ENCODE assay signal across 8 cellular contexts in the genomic region with DNA sequence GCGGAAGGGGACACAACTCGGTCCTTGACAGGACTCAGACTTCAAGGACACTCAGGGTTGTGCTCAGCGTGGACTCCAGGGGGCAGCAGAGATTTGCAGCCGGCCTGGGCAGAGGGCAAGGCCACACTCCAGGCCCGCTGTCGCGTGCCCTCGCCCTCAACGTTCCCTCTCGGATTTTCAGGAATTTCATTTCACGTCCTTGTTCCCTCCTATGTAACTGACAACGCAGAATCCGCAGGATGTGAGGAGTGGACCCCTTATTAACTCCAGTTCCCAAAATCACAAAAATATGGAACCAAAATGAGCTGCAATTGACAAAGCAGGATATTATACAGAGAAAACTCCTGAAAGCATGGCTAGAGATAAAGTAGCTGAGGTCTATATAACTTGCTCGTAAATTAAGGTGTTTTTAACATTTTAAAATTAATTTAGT. TPM values are rescaled to one million over a fixed set of nuclear protein-coding genes. Genes with fewer than 3 reads are reported as not detected.
A peak's percentile ranks its signal among the peaks of the same experiment; 100 is the strongest.
DNase-seq lines count a peak whose midpoint lies in the region; ATAC-seq and TF ChIP-seq lines count a peak whose summit lies in the region.

No MANE protein-coding gene starts in this region.

- no peaks in the 10 kb centered on the region for H3K79me2 ChIP-seq in fibroblast of lung (ENCODE audit: control insufficient read depth, insufficient read depth, low read length)

- DNase-seq in Calu3 (peak; percentile 81), OCI-M1 (lab: John Stamatoyannopoulos, UW) (peak; percentile 91), fibroblast of lung (ENCODE audit: low read depth in 2 of 2) (peak; percentile 41 to 65), neuronal stem cell (ENCODE audit: low spot score) (peak; percentile 38), thoracic aorta (ENCODE audit: low spot score) (no peak)
- DNase-seq in activated T-cell treated with anti-CD3 and anti-CD28 coated beads, Interleukin-2, amount 50 U/mL, for 1 hour: peak; percentile 68

- H3K4me2 ChIP-seq in fibroblast of lung (ENCODE audit: extremely low read depth, insufficient read depth, low read length): no peak overlapping the region
- H3K4me2 ChIP-seq in neuronal stem cell (ENCODE audit: insufficient read depth, low read length, poor library complexity, severe bottlenecking): no peak overlapping the region

- H3K4me3 ChIP-seq in fibroblast of lung (replicated peaks in 1 of 4; ENCODE audit: control extremely low read depth in 1 of 4, insufficient read depth in 1 of 4, low read depth in 3 of 4, low read length in 4 of 4): no peak overlapping the region
- no peak overlapping the region for H3K4me3 ChIP-seq in neuronal stem cell (ENCODE audit: low read length in 2 of 2)
- no peak overlapping the region for H3K4me3 ChIP-seq in thoracic aorta

- TF ChIP-seq CTCF in Calu3 (IDR thresholded peaks at IDR 0.05; ENCODE audit: unreplicated experiment) (peak; percentile 68), fibroblast of lung (conservative IDR thresholded peaks at IDR 0.05 in 1 of 2, IDR thresholded peaks at IDR 0.05 in 1 of 2; ENCODE audit: low read depth in 1 of 2, low read length in 2 of 2) (peak; percentile 92 to 97), thoracic aorta (IDR thresholded peaks at IDR 0.05) (peak; percentile 85)

- H3K27me3 ChIP-seq in fibroblast of lung (ENCODE audit: control insufficient read depth, insufficient read depth, low read length): peaks cover 5% of the 10 kb centered on the region
- peaks cover 2 to 20% (median 2%) of the 10 kb centered on the region in 3 experiments for H3K27me3 ChIP-seq in neuronal stem cell (ENCODE audit: control insufficient read depth in 3 of 3, insufficient read depth in 3 of 3, low read depth in 1 of 3, low read length in 3 of 3)
- no peaks in the 10 kb centered on the region for H3K27me3 ChIP-seq in thoracic aorta (replicated peaks; ENCODE audit: insufficient read depth)

- WGBS in neuronal stem cell (ENCODE audit: extremely low coverage in 2 of 2, insufficient read length in 2 of 2, insufficient replicate concordance in 1 of 2), 2 donors: no CpG with 5 or more reads among the region's 14 CpGs

- CTCF ChIA-PET in Calu3 (lab: Charles Lee): interaction anchor here (0.6 to 2.0 kb wide), 8 partner anchors 15 to 470 kb away, joined by 3 to 18 read pairs (median 5); no protein-coding TSS in a partner anchor

- no peak overlapping the region for H3K23ac ChIP-seq in neuronal stem cell (ENCODE audit: low read depth, low read length, poor library complexity)

- H3K27ac Mint-ChIP-seq in Calu3 (ENCODE audit: unreplicated experiment): no peak overlapping the region

- H2AFZ ChIP-seq in fibroblast of lung (ENCODE audit: low read length) (peak overlapping the region; percentile 82), neuronal stem cell (ENCODE audit: low read length) (peak overlapping the region; percentile 70)

- H4K8ac ChIP-seq in neuronal stem cell (ENCODE audit: low read depth, low read length): no peak overlapping the region

- H3K27me3 Mint-ChIP-seq in Calu3 (ENCODE audit: unreplicated experiment): peaks cover 15% of the 10 kb centered on the region

- H3K9me3 ChIP-seq in fibroblast of lung (ENCODE audit: control insufficient read depth, insufficient read depth, low read depth, low read length) (no peaks in the 10 kb centered on the region), neuronal stem cell (replicated peaks in 1 of 2; ENCODE audit: control insufficient read depth in 2 of 2, insufficient read depth in 1 of 2, low read depth in 1 of 2, low read length in 2 of 2) (no peaks in the 10 kb centered on the region), thoracic aorta (no peaks in the 10 kb centered on the region)

- no TSS peak for BruUV-seq in Calu3 (replicated peaks; lab: Mats Ljungman, UMichigan)

- no peak overlapping the region for H2BK5ac ChIP-seq in neuronal stem cell (ENCODE audit: low read length)

- no peak overlapping the region for H3K18ac ChIP-seq in neuronal stem cell (ENCODE audit: low read length)

- no peak overlapping the region for H3K27ac ChIP-seq in fibroblast of lung (ENCODE audit: insufficient read depth, low read length)
- H3K27ac ChIP-seq in neuronal stem cell (replicated peaks; ENCODE audit: low read length): no peak overlapping the region
- H3K27ac ChIP-seq in thoracic aorta: no peak overlapping the region

- intact Hi-C loops in Calu3 (cut with micrococcal nuclease; ENCODE audit: unreplicated experiment): loop anchor here (1.0 kb wide), 2 partner anchors 135 to 324 kb away; no protein-coding TSS in a partner anchor

- H3K36me3 ChIP-seq in fibroblast of lung (ENCODE audit: control insufficient read depth, insufficient read depth, low read length) (no peaks in the 10 kb centered on the region), neuronal stem cell (replicated peaks in 1 of 2; ENCODE audit: control insufficient read depth in 2 of 2, insufficient read depth in 2 of 2, low read length in 2 of 2) (no peaks in the 10 kb centered on the region), thoracic aorta (no peaks in the 10 kb centered on the region)

- ATAC-seq in GM19455 (IDR thresholded peaks at IDR 0.05; ENCODE audit: unreplicated experiment) (peak; percentile 99), HG03457 (IDR thresholded peaks at IDR 0.05; ENCODE audit: unreplicated experiment) (peak; percentile 97), thoracic aorta (ENCODE audit: insufficient number of reproducible peaks, low FRiP score, low read depth) (no peak)

- H3K9ac ChIP-seq in fibroblast of lung (ENCODE audit: insufficient read depth, low read length): no peak overlapping the region
- no peak overlapping the region for H3K9ac ChIP-seq in neuronal stem cell (ENCODE audit: low read depth, low read length, poor library complexity)

- no peak overlapping the region for H3K4ac ChIP-seq in neuronal stem cell (ENCODE audit: low read length)

- H2BK15ac ChIP-seq in neuronal stem cell (ENCODE audit: low read length): no peak overlapping the region

- no peak overlapping the region for H2AK5ac ChIP-seq in neuronal stem cell (ENCODE audit: low read depth, low read length)

- no peak overlapping the region for H3K4me3 Mint-ChIP-seq in Calu3 (ENCODE audit: low read depth, unreplicated experiment)

- no peaks in the 10 kb centered on the region for H3K4me1 Mint-ChIP-seq in Calu3 (ENCODE audit: low read depth, unreplicated experiment)

- no peaks in the 10 kb centered on the region for H3K9me3 Mint-ChIP-seq in Calu3 (ENCODE audit: low read depth, unreplicated experiment)

- H3K14ac ChIP-seq in neuronal stem cell (ENCODE audit: low read length): no peak overlapping the region

- H2BK120ac ChIP-seq in neuronal stem cell (ENCODE audit: low read depth, low read length): no peak overlapping the region

- no peaks in the 10 kb centered on the region for H4K20me1 ChIP-seq in fibroblast of lung (ENCODE audit: control insufficient read depth, extremely low read depth, insufficient read depth, low read length)

- no peaks in the 10 kb centered on the region for H3K36me3 Mint-ChIP-seq in Calu3 (ENCODE audit: insufficient read depth, unreplicated experiment)

- H3K4me1 ChIP-seq in fibroblast of lung (ENCODE audit: control insufficient read depth, extremely low read depth, insufficient read depth, low read length) (no peaks in the 10 kb centered on the region), neuronal stem cell (ENCODE audit: control insufficient read depth in 2 of 2, insufficient read depth in 1 of 2, low read depth in 1 of 2, low read length in 2 of 2) (no peaks in the 10 kb centered on the region), thoracic aorta (ENCODE audit: control insufficient read depth in 1 of 2, low read depth in 2 of 2) (no peaks in the 10 kb centered on the region)

- H3K79me1 ChIP-seq in neuronal stem cell (ENCODE audit: low read depth, low read length): peaks cover 2% of the 10 kb centered on the region

- no peak overlapping the region for H4K91ac ChIP-seq in neuronal stem cell (ENCODE audit: low read depth, low read length, poor library complexity)

- no peak overlapping the region for H2BK12ac ChIP-seq in neuronal stem cell (ENCODE audit: low read length)

RNA-seq across cellular contexts. Expression of a gene that starts 21.0 kb away (rescaled TPM):
- total RNA-seq in Calu3 (2022): 65.3 and 69.1 TPM in 2 replicates
- 70.4 and 88.8 TPM in 2 replicates for total RNA-seq in fibroblast of lung
- 140 and 182 TPM in 2 replicates for polyA plus RNA-seq in fibroblast of lung
- 126 and 152 TPM in 2 replicates for polyA plus RNA-seq in fibroblast of lung (2012)
- polyA minus RNA-seq in fibroblast of lung (ENCODE audit: low replicate concordance): 58.8 and 65.1 TPM in 2 replicates
- polyA plus RNA-seq in neuronal stem cell (2013, experiment 1 of 2): 95.6 TPM
- polyA plus RNA-seq in neuronal stem cell (2013, experiment 2 of 2): 95.4 TPM
- 10 to 100 TPM; 50.5 to 62.2 TPM for total RNA-seq in thoracic aorta
